In genomic region chr16:66660422-66661209, GRCh38 we compare ENCODE assay signal across 1 cellular context.
TF ChIP-seq lines count a peak whose summit lies in the region.

No MANE protein-coding gene starts in this region.

TF ChIP-seq in HepG2, 621 proteins besides CTCF, POLR2A, EP300 and RAD21 (continues in another document):
- 0 out of 2 replicates have a peak, but pooled peaks have one; percentile 34 for TF ChIP-seq ZSCAN29 (CRISPR knock-in tag; conservative IDR thresholded peaks at IDR 0.05)
- TF ChIP-seq ZNF383 (CRISPR knock-in tag; IDR thresholded peaks at IDR 0.05; ENCODE audit: borderline replicate concordance), result no peak
- no peak for TF ChIP-seq DNMT3B (CRISPR knock-in tag; conservative IDR thresholded peaks at IDR 0.05)
- TF ChIP-seq TGIF2 (CRISPR knock-in tag; IDR thresholded peaks at IDR 0.05), result 0 out of 2 replicates have a peak, but pooled peaks have one; percentile 40
- TF ChIP-seq ZSCAN31 (CRISPR knock-in tag; IDR thresholded peaks at IDR 0.05; ENCODE audit: low read depth), result 0 out of 2 replicates have a peak, but pooled peaks have one; percentile 38
- no peak for TF ChIP-seq TFDP1 (CRISPR knock-in tag; IDR thresholded peaks at IDR 0.05; ENCODE audit: borderline replicate concordance)
- TF ChIP-seq ZSCAN9 (CRISPR knock-in tag; IDR thresholded peaks at IDR 0.05; ENCODE audit: borderline replicate concordance), result no peak; the same call in 1 of the 2 replicates
- peak; percentile 30; the same call in 1 of the 2 replicates for TF ChIP-seq MNT (IDR thresholded peaks at IDR 0.05)
- TF ChIP-seq ZNF792 (CRISPR knock-in tag; IDR thresholded peaks at IDR 0.05), result peak; percentile 72; the same call in 1 of the 2 replicates
- TF ChIP-seq ZNF331 (CRISPR knock-in tag; IDR thresholded peaks at IDR 0.05), result peak; percentile 40; the same call in 1 of the 2 replicates
- TF ChIP-seq ZNF501 (CRISPR knock-in tag; IDR thresholded peaks at IDR 0.05), result no peak
- TF ChIP-seq TEAD2 (CRISPR knock-in tag; IDR thresholded peaks at IDR 0.05), result no peak
- no peak for TF ChIP-seq ZNF431 (CRISPR knock-in tag; IDR thresholded peaks at IDR 0.05; ENCODE audit: borderline replicate concordance, low read depth)
- no peak; the same call in 2 of the 3 replicates for TF ChIP-seq MXI1 (IDR thresholded peaks at IDR 0.05; ENCODE audit: borderline replicate concordance, low read depth, low read length)
- peak; percentile 68 for TF ChIP-seq ELF1 (CRISPR knock-in tag; IDR thresholded peaks at IDR 0.05)
- TF ChIP-seq ZNF205 (CRISPR knock-in tag; IDR thresholded peaks at IDR 0.05), result peak; percentile 55; the same call in 1 of the 2 replicates
- 0 out of 2 replicates have a peak, but pooled peaks have one; percentile 17 for TF ChIP-seq HDAC2 (CRISPR knock-in tag; IDR thresholded peaks at IDR 0.05)
- peak; percentile 26; the same call in 1 of the 2 replicates for TF ChIP-seq FOXK1 (CRISPR knock-in tag; IDR thresholded peaks at IDR 0.05; ENCODE audit: borderline replicate concordance, low read depth)
- no peak for TF ChIP-seq ZMAT5 (CRISPR knock-in tag; IDR thresholded peaks at IDR 0.05; ENCODE audit: borderline replicate concordance, low read depth)
- TF ChIP-seq ZNF335 (CRISPR knock-in tag; IDR thresholded peaks at IDR 0.05), result peak; percentile 50; the same call in 1 of the 2 replicates
- TF ChIP-seq SALL1 (CRISPR knock-in tag; IDR thresholded peaks at IDR 0.05), result peak; percentile 40; the same call in 1 of the 2 replicates
- TF ChIP-seq ETV5 (CRISPR knock-in tag; IDR thresholded peaks at IDR 0.05; ENCODE audit: borderline replicate concordance), result peak; percentile 52; the same call in 1 of the 2 replicates
- peak; percentile 30; the same call in 1 of the 2 replicates for TF ChIP-seq FOSL2 (CRISPR knock-in tag; IDR thresholded peaks at IDR 0.05)
- 0 out of 2 replicates have a peak, but pooled peaks have one; percentile 59 for TF ChIP-seq ZNF414 (CRISPR knock-in tag; IDR thresholded peaks at IDR 0.05)
- peak; percentile 27; the same call in 1 of the 2 replicates for TF ChIP-seq DRAP1 (CRISPR knock-in tag; IDR thresholded peaks at IDR 0.05)
- 0 out of 2 replicates have a peak, but pooled peaks have one; percentile 45 for TF ChIP-seq ZNF788 (CRISPR knock-in tag; IDR thresholded peaks at IDR 0.05; ENCODE audit: borderline replicate concordance)
- TF ChIP-seq MXD4 (CRISPR knock-in tag; IDR thresholded peaks at IDR 0.05), result peak; percentile 63; the same call in 1 of the 2 replicates
- TF ChIP-seq CREM (IDR thresholded peaks at IDR 0.05), result no peak; the same call in 1 of the 2 replicates
- no peak for TF ChIP-seq CREM (CRISPR knock-in tag; IDR thresholded peaks at IDR 0.05)
- TF ChIP-seq KMT2A (CRISPR knock-in tag; IDR thresholded peaks at IDR 0.05), result peak; percentile 84
- TF ChIP-seq CREB1 (IDR thresholded peaks at IDR 0.05), result no peak
- TF ChIP-seq CREB1 (CRISPR knock-in tag; IDR thresholded peaks at IDR 0.05), result 0 out of 2 replicates have a peak, but pooled peaks have one; percentile 55
- TF ChIP-seq ZNF687 (CRISPR knock-in tag; IDR thresholded peaks at IDR 0.05), result peak; percentile 17; the same call in 1 of the 2 replicates
- peak; percentile 42; the same call in 1 of the 2 replicates for TF ChIP-seq ARID4A (CRISPR knock-in tag; IDR thresholded peaks at IDR 0.05; ENCODE audit: borderline replicate concordance)
- TF ChIP-seq JUND (CRISPR knock-in tag; IDR thresholded peaks at IDR 0.05), result no peak
- TF ChIP-seq MED1 (CRISPR knock-in tag; IDR thresholded peaks at IDR 0.05), result 0 out of 2 replicates have a peak, but pooled peaks have one; percentile 25
- TF ChIP-seq MEF2D (CRISPR knock-in tag; IDR thresholded peaks at IDR 0.05), result peak; percentile 44; the same call in 1 of the 2 replicates
- no peak for TF ChIP-seq ZNF329 (CRISPR knock-in tag; IDR thresholded peaks at IDR 0.05; ENCODE audit: low read depth)
- TF ChIP-seq ZNF598 (CRISPR knock-in tag; IDR thresholded peaks at IDR 0.05; ENCODE audit: borderline replicate concordance), result peak; percentile 68; the same call in 1 of the 2 replicates
- TF ChIP-seq XRCC5 (optimal IDR thresholded peaks at IDR 0.05; ENCODE audit: low read length), result peak; percentile 66
- no peak for TF ChIP-seq ZNF326 (CRISPR knock-in tag; IDR thresholded peaks at IDR 0.05; ENCODE audit: borderline replicate concordance)
- TF ChIP-seq LCORL (IDR thresholded peaks at IDR 0.05), result no peak
- peak; percentile 69; the same call in 1 of the 2 replicates for TF ChIP-seq LCORL (CRISPR knock-in tag; IDR thresholded peaks at IDR 0.05)
- TF ChIP-seq CERS6 (CRISPR knock-in tag; IDR thresholded peaks at IDR 0.05), result no peak
- TF ChIP-seq ZNF574 (CRISPR knock-in tag; IDR thresholded peaks at IDR 0.05), result peak; percentile 67
- TF ChIP-seq GATAD1 (CRISPR knock-in tag; IDR thresholded peaks at IDR 0.05), result no peak
- no peak for TF ChIP-seq ZNF749 (CRISPR knock-in tag; IDR thresholded peaks at IDR 0.05; ENCODE audit: borderline replicate concordance)
- TF ChIP-seq ZNF292 (CRISPR knock-in tag; IDR thresholded peaks at IDR 0.05; ENCODE audit: borderline replicate concordance, low read depth), result peak; percentile 86; the same call in 1 of the 2 replicates
- TF ChIP-seq MAFF (IDR thresholded peaks at IDR 0.05; ENCODE audit: low read depth, low read length), result peak; percentile 85
